8 cellular contexts compared by ENCODE assay signal in the genomic region with DNA sequence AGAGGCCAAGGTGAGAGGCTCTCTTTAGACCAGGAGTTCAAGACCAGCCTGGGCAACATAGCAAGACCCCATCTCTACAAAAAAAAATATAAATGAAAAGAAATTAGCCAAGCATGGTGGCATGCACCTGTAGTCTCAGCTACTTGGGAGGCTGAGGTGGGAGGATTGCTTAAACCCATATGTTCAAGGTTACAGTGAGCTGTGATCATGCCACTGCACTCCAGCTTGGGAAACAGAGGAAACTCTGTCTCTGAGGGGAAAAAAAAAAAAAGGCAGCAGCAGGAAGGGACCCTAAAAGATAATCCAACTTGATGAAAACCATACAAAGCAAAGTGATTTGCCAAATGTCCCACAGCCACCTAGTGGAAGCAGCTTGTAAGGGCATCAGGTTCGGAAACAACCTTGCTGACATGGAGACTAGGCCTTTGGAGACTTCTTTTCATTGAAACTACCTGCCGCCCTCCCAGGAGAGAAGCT.
A peak's percentile ranks its signal among the peaks of the same experiment; 100 is the strongest.
DNase-seq lines count a peak whose midpoint lies in the region; ATAC-seq and TF ChIP-seq lines count a peak whose summit lies in the region.

No MANE protein-coding gene starts in this region.

- ATAC-seq in GM21619 (IDR thresholded peaks at IDR 0.05; ENCODE audit: unreplicated experiment), result peak; percentile 58
- no peak for ATAC-seq in GM18520 (IDR thresholded peaks at IDR 0.05; ENCODE audit: unreplicated experiment)
- no peak for ATAC-seq in HG02571 (IDR thresholded peaks at IDR 0.05; ENCODE audit: unreplicated experiment)

- TF ChIP-seq CTCF in fibroblast of mammary gland (conservative IDR thresholded peaks at IDR 0.05; ENCODE audit: control insufficient read depth, insufficient read depth, low read depth, low read length), result peak; percentile 91

- H3K4me3 ChIP-seq in fibroblast of mammary gland (ENCODE audit: control insufficient read depth, low read depth, low read length), result no peak overlapping the region

- DNase-seq in DMS53 treated with DMSO at 0.1 percent for 48 hours (lab: John Stamatoyannopoulos, UW; ENCODE audit: unreplicated experiment), result peak; percentile 35
- peak; percentile 54 for DNase-seq in NCI-H69 (lab: John Stamatoyannopoulos, UW)
- DNase-seq in activated T-cell treated with anti-CD3 and anti-CD28 coated beads for 4 hours, result peak; percentile 32
- DNase-seq in fibroblast of mammary gland (ENCODE audit: low read depth), result peak; percentile 66
- peak; percentile 53 for DNase-seq in pons (ENCODE audit: low spot score)
